Comparison of ENCODE assay signal across 31 cellular contexts in genomic region chr20:38149880-38150594, GRCh38. TPM values are rescaled to one million over a fixed set of nuclear protein-coding genes. Genes with fewer than 3 reads are reported as not detected.
A peak's percentile ranks its signal among the peaks of the same experiment; 100 is the strongest.
DNase-seq lines count a peak whose midpoint lies in the region; ATAC-seq, FAIRE-seq and TF ChIP-seq lines count a peak whose summit lies in the region.
"Had no signal": no experiment of that assay in that cellular context is flagged by ENCODE, and none has a peak within 500 bp of the region (broad histone marks: within the 10 kb centered on the region; RNA-seq: fewer than 3 reads in every experiment).

No MANE protein-coding gene starts in this region.

- intact Hi-C loops in IMR-90 (cut with micrococcal nuclease) = no loop called here
- intact Hi-C loops in dendritic cell treated with granulocyte-macrophage colony-stimulating factor and Interleukin-4, amounts not matched to agents 40 ng/mL and 50 ng/mL, for 4 days (cut with micrococcal nuclease) = no loop called here
- intact Hi-C loops in mucosa of descending colon (cut with DNase I, micrococcal nuclease) = no loop called here

- peak overlapping the region; percentile 64 for H3K27ac Mint-ChIP-seq in dendritic cell treated with granulocyte-macrophage colony-stimulating factor and Interleukin-4, amounts not matched to agents 40 ng/mL and 50 ng/mL, for 4 days
- H3K27ac Mint-ChIP-seq: IgD-negative memory B cell; T-helper 1 cell treated with Interleukin-12 subunit alpha and Interleukin-12 subunit beta and Interleukin-4 antibody, amounts not matched to agents 30 μg/mL and 1 μg/mL, for 36 hours had no signal

- TF ChIP-seq EP300 in A549 (IDR thresholded peaks at IDR 0.05) = no peak

- no peak overlapping the region for H3K56ac ChIP-seq in IMR-90 (ENCODE audit: extremely low read depth, insufficient read depth, low read length)

- H3K27ac ChIP-seq in A549 (peak overlapping the region; percentile 84 to 87; a peak in 5 of 6 replicates), IMR-90 (ENCODE audit: insufficient read depth, low read length) (no peak overlapping the region)
- H3K27ac ChIP-seq: adrenal gland, C4-2B, gastrocnemius medialis, psoas muscle, SJCRH30, skin epidermis had no signal

- H3K79me1 ChIP-seq in IMR-90 (ENCODE audit: low read depth in 1 of 2, low read length in 2 of 2) = peaks cover 0 to 32% of the 10 kb centered on the region in 2 experiments; a peak in 2 of 4 replicates

- H3K4me1 ChIP-seq in A549 (peaks cover 75% of the 10 kb centered on the region), IMR-90 (ENCODE audit: control insufficient read depth, insufficient read depth, low read length) (peaks cover 12% of the 10 kb centered on the region), mucosa of descending colon (ENCODE audit: low read depth) (peaks cover 15% of the 10 kb centered on the region)

- no peak overlapping the region for H2AFZ ChIP-seq in IMR-90 (replicated peaks; ENCODE audit: low read length, poor library complexity)

- peak overlapping the region; percentile 5; the same call in 1 of the 2 replicates for H2BK20ac ChIP-seq in IMR-90 (ENCODE audit: low read depth, low read length)

- H3K9me3 ChIP-seq in A549 (no peaks in the 10 kb centered on the region), IMR-90 (ENCODE audit: control insufficient read depth, insufficient read depth, low read length) (no peaks in the 10 kb centered on the region), mucosa of descending colon (no peaks in the 10 kb centered on the region)
- H3K9me3 ChIP-seq: adrenal gland, gastrocnemius medialis, psoas muscle, SJCRH30 had no signal

- 100% methylated on average over 1 of the region's 1 CpG for WGBS in A549 (ENCODE audit: missing lambda C conversion rate)
- 100% methylated on average over 1 of the region's 1 CpG; no CpG with 5 or more reads in 1 of the 2 experiments for WGBS in IMR-90 (ENCODE audit: extremely low coverage in 2 of 2, insufficient read length in 1 of 2), 2 experiments

- no peak overlapping the region for H4K5ac ChIP-seq in IMR-90 (ENCODE audit: low read depth, low read length)

- TF ChIP-seq CTCF in A549 (IDR thresholded peaks at IDR 0.05) = no peak
- no peak for TF ChIP-seq CTCF in IMR-90 (conservative IDR thresholded peaks at IDR 0.05; ENCODE audit: low read depth, low read length)
- TF ChIP-seq CTCF in mucosa of descending colon (IDR thresholded peaks at IDR 0.05) = no peak

- ATAC-seq in A549 (no peak), IMR-90 (ENCODE audit: low read depth) (no peak), mucosa of descending colon (no peak), GM21528 (IDR thresholded peaks at IDR 0.05; ENCODE audit: low FRiP score, unreplicated experiment) (no peak), HG03159 (IDR thresholded peaks at IDR 0.05; ENCODE audit: unreplicated experiment) (no peak)
- ATAC-seq: activated T-cell treated with anti-CD3 and anti-CD28 coated beads, Interleukin-2, amount 50 U/mL, for 4 hours; gastrocnemius medialis; psoas muscle had no signal

- H3K18ac ChIP-seq in IMR-90 (ENCODE audit: low read depth, low read length) = no peak overlapping the region

- CTCF ChIA-PET in A549 (lab: Yijun Ruan, JAX) (interaction anchor here (1.1 to 32.6 kb wide), 4 partner anchors 11 to 93 kb away, joined by 3 to 818 read pairs (median 15); partner anchors contain the start of gene TGM2), IMR-90 (lab: Yijun Ruan, JAX) (interaction anchor here (0.6 kb wide), 1 partner anchor 421 kb away, joined by 3 read pairs; no protein-coding TSS in a partner anchor)

- H4K8ac ChIP-seq in IMR-90 (ENCODE audit: low read depth in 2 of 2, low read length in 2 of 2) = no peak overlapping the region

- no peak overlapping the region for H2BK5ac ChIP-seq in IMR-90 (ENCODE audit: low read depth, low read length, poor library complexity, severe bottlenecking)

- H4K20me1 ChIP-seq in IMR-90 (ENCODE audit: insufficient read depth, low read length) = no peaks in the 10 kb centered on the region

- BruUV-seq in IMR-90 (replicated peaks; lab: Mats Ljungman, UMichigan) = no TSS peak

- dilution Hi-C loops in IMR-90 (cut with HindIII; ENCODE audit: low sequenced_read_pairs, unreplicated experiment) = no loop called here

- H3K27me3 Mint-ChIP-seq in dendritic cell treated with granulocyte-macrophage colony-stimulating factor and Interleukin-4, amounts not matched to agents 40 ng/mL and 50 ng/mL, for 4 days = peaks cover 2% of the 10 kb centered on the region
- H3K27me3 Mint-ChIP-seq: IgD-negative memory B cell had no signal

- FAIRE-seq in A549 (lab: Jason Lieb, UNC) (no peak), H54 (lab: Jason Lieb, UNC) (no peak)
- FAIRE-seq: D721Med, GM12891 had no signal

- H3K4me3 Mint-ChIP-seq in dendritic cell treated with granulocyte-macrophage colony-stimulating factor and Interleukin-4, amounts not matched to agents 40 ng/mL and 50 ng/mL, for 4 days = no peak overlapping the region
- H3K4me3 Mint-ChIP-seq: activated T-cell treated with anti-CD3 and anti-CD28 coated beads, Interleukin-2, amount 50 U/mL, for 4 hours; brain; IgD-negative memory B cell; T-helper 1 cell treated with Interleukin-12 subunit alpha and Interleukin-12 subunit beta and Interleukin-4 antibody, amounts not matched to agents 30 μg/mL and 1 μg/mL, for 36 hours had no signal

- no peak overlapping the region for H4K91ac ChIP-seq in IMR-90 (ENCODE audit: insufficient read depth, low read depth, low read length)

- POLR2A ChIA-PET in A549 (lab: Yijun Ruan, JAX) (no interaction called here), IMR-90 (lab: Charles Lee; ENCODE audit: unreplicated experiment) (no interaction called here)

- in situ Hi-C loops in IMR-90 (cut with MboI; ENCODE audit: low sequenced_read_pairs) = no loop called here

- H3K9ac ChIP-seq in IMR-90 (ENCODE audit: low read depth, low read length) = no peak overlapping the region

- no peak overlapping the region for H2AK9ac ChIP-seq in IMR-90 (replicated peaks; ENCODE audit: low read depth, low read length, poor library complexity)

- peaks cover 72% of the 10 kb centered on the region for H3K4me1 Mint-ChIP-seq in dendritic cell treated with granulocyte-macrophage colony-stimulating factor and Interleukin-4, amounts not matched to agents 40 ng/mL and 50 ng/mL, for 4 days (ENCODE audit: low read depth)

- no peak overlapping the region for H2BK15ac ChIP-seq in IMR-90 (ENCODE audit: low read depth, low read length)

- no peaks in the 10 kb centered on the region for H3K9me3 Mint-ChIP-seq in dendritic cell treated with granulocyte-macrophage colony-stimulating factor and Interleukin-4, amounts not matched to agents 40 ng/mL and 50 ng/mL, for 4 days
- H3K9me3 Mint-ChIP-seq: activated T-cell treated with anti-CD3 and anti-CD28 coated beads, Interleukin-2, amount 50 U/mL, for 4 hours; IgD-negative memory B cell; T-helper 1 cell treated with Interleukin-12 subunit alpha and Interleukin-12 subunit beta and Interleukin-4 antibody, amounts not matched to agents 30 μg/mL and 1 μg/mL, for 36 hours had no signal

- no peak overlapping the region for H3K4me2 ChIP-seq in A549
- H3K4me2 ChIP-seq in IMR-90 (ENCODE audit: low read depth, low read length) = no peak overlapping the region

- no peak overlapping the region for H3K14ac ChIP-seq in IMR-90 (replicated peaks; ENCODE audit: low read depth, low read length)

- DNase-seq in A549 (ENCODE audit: low read depth in 1 of 2, low spot score in 1 of 2) (no peak), IMR-90 (no peak), mucosa of descending colon (peak in 2 of 3 donors; percentile 11 to 22), iPS-NIHi7 (ENCODE audit: extremely low spot score) (no peak), H54 (ENCODE audit: insufficient read length, low spot score) (no peak)
- DNase-seq: activated CD8-positive, alpha-beta memory T cell treated with anti-CD3 and anti-CD28 coated beads for 24 hours; activated naive CD4-positive, alpha-beta T cell treated with Interleukin-2 at 50 U/mL for 16 hours; activated T-cell treated with anti-CD3 and anti-CD28 coated beads, Interleukin-2, amount 50 U/mL, for 4 hours; adrenal gland; gastrocnemius medialis; hypothalamus; NCI-H1105 treated with DMSO at 0.1 percent for 48 hours; NCI-H2081 treated with DMSO at 0.1 percent for 48 hours; NCI-H345; NCI-H82; SJCRH30; stimulated activated CD4-positive, alpha-beta T cell treated with anti-CD3 and anti-CD28 coated beads, Interleukin-2, amount 100 ng/mL, for 24 hours; substantia nigra had no signal

- H3K23ac ChIP-seq in IMR-90 (ENCODE audit: low read depth, low read length) = no peak overlapping the region

- TF ChIP-seq RAD21 in A549 (conservative IDR thresholded peaks at IDR 0.05 in 1 of 2, IDR thresholded peaks at IDR 0.05 in 1 of 2) = no peak
- TF ChIP-seq RAD21 in IMR-90 (IDR thresholded peaks at IDR 0.05; ENCODE audit: low read length) = no peak

- no peak overlapping the region for H2BK120ac ChIP-seq in IMR-90 (ENCODE audit: low read depth, low read length)

- H2AK5ac ChIP-seq in IMR-90 (ENCODE audit: low read depth, low read length) = peak overlapping the region; percentile 25; the same call in 1 of the 2 replicates

- H3K4ac ChIP-seq in IMR-90 (ENCODE audit: low read depth, low read length) = no peak overlapping the region

- peaks cover 61% of the 10 kb centered on the region for H3K36me3 ChIP-seq in IMR-90 (ENCODE audit: control insufficient read depth, insufficient read depth, low read length)
- H3K36me3 ChIP-seq in mucosa of descending colon (ENCODE audit: low read depth) = no peaks in the 10 kb centered on the region
- H3K36me3 ChIP-seq: SJCRH30 had no signal

- H3K27me3 ChIP-seq in IMR-90 (ENCODE audit: control insufficient read depth, insufficient read depth, low read length) = no peaks in the 10 kb centered on the region
- H3K27me3 ChIP-seq: adrenal gland, gastrocnemius medialis, SJCRH30 had no signal

- H3K36me3 Mint-ChIP-seq in dendritic cell treated with granulocyte-macrophage colony-stimulating factor and Interleukin-4, amounts not matched to agents 40 ng/mL and 50 ng/mL, for 4 days (ENCODE audit: low read depth) = no peaks in the 10 kb centered on the region
- H3K36me3 Mint-ChIP-seq: brain had no signal

- no peak overlapping the region for H3K4me3 ChIP-seq in A549
- no peak overlapping the region for H3K4me3 ChIP-seq in IMR-90 (ENCODE audit: insufficient read depth, low read depth, low read length)
- H3K4me3 ChIP-seq in mucosa of descending colon = no peak overlapping the region
- H3K4me3 ChIP-seq: adrenal gland, gastrocnemius medialis, lung, psoas muscle, SJCRH30, skin epidermis had no signal

- TF ChIP-seq POLR2A in A549 (IDR thresholded peaks at IDR 0.05; ENCODE audit: low read length) = no peak
- no peak for TF ChIP-seq POLR2A in IMR-90 (IDR thresholded peaks at IDR 0.05; ENCODE audit: low read depth, low read length)
- TF ChIP-seq POLR2A in H54 (IDR thresholded peaks at IDR 0.05; ENCODE audit: low read depth, low read length) = no peak

- H3K9me1 ChIP-seq in IMR-90 (ENCODE audit: insufficient read depth, low read length) = peaks cover 14% of the 10 kb centered on the region

RNA-seq across cellular contexts. Expression of gene TGM2, which starts 15.0 kb away (rescaled TPM):
- polyA plus RNA-seq in A549 (2011; rRNA removed) = 173 TPM in 2 replicates
- polyA plus RNA-seq in A549 (2012; cell fraction: cytosol; rRNA removed) = 164 and 192 TPM in 2 replicates
- 241 and 325 TPM in 2 replicates for polyA plus RNA-seq in A549 (2012; cell fraction: nucleus; rRNA removed)
- polyA plus RNA-seq in A549 (2017; fragmentation: RNase III; extraction: RNeasy Plus Mini Kit Qiagen cat#74134 plus additional on column Dnase treatment) = 348 to 469 TPM (median 441 TPM) in 3 replicates
- 181 and 216 TPM in 2 replicates for polyA minus RNA-seq in A549 (2011; rRNA and poly(A)+ RNA removed)
- 237 and 268 TPM in 2 replicates for total RNA-seq in IMR-90 (2012; rRNA removed)
- polyA plus RNA-seq in IMR-90 (2012; rRNA removed) = 239 and 292 TPM in 2 replicates
- 370 and 502 TPM in 2 replicates for polyA plus RNA-seq in IMR-90 (2012; cell fraction: cytosol; rRNA removed)
- polyA plus RNA-seq in IMR-90 (2012; cell fraction: nucleus; rRNA removed; ENCODE audit: low replicate concordance) = 218 and 328 TPM in 2 replicates
- total RNA-seq in mucosa of descending colon = 10 to 100 TPM; 14.9 to 62.2 (median 33.3) TPM
- total RNA-seq: OCI-LY7 had no signal

Comparison
In these comparisons a context has a peak if more than half of its experiments do, and no peak if none do; other contexts are left out.
1. DNase-seq: peak in mucosa of descending colon (2 of 3); none in A549 (0 of 2), IMR-90 (single experiment), iPS-NIHi7 (single experiment) and H54 (single experiment).